28 cellular contexts compared by ENCODE assay signal in genomic region chr22:48664586-48664985, GRCh38.
"Had no signal": no experiment of that assay in that cellular context is flagged by ENCODE, and none has a peak within 500 bp of the region (broad histone marks: within the 10 kb centered on the region; RNA-seq: fewer than 3 reads in every experiment).

No MANE protein-coding gene starts in this region.

- H3K4me1 ChIP-seq: foreskin keratinocyte, heart left ventricle, left lung, neural progenitor cell, parathyroid adenoma, psoas muscle, tibial artery, upper lobe of right lung had no signal

- H3K4me3 ChIP-seq: heart left ventricle, left lung, lung, neural progenitor cell, psoas muscle, smooth muscle cell, tibial artery, upper lobe of right lung had no signal

- H2AFZ ChIP-seq: neural progenitor cell, parathyroid adenoma had no signal

- H3K27me3 ChIP-seq: foreskin keratinocyte, heart left ventricle, left lung, neural progenitor cell, upper lobe of right lung had no signal

- ATAC-seq: activated CD4-positive, alpha-beta T cell treated with anti-CD3 and anti-CD28 coated beads for 36 hours; activated naive CD4-positive, alpha-beta T cell treated with anti-CD3 and anti-CD28 coated beads, Interleukin-2, amount 50 U/mL, for 72 hours; activated T-cell treated with anti-CD3 and anti-CD28 coated beads, Interleukin-2, amount 50 U/mL, for 72 hours; esophagus mucosa; foreskin keratinocyte; heart left ventricle; left lung; natural killer cell; psoas muscle; stimulated activated memory B cell treated with anti-CD40 and anti-IgM and Interleukin-4, amounts not matched to agents 10 μg/mL and 1 μg/mL and 100 μg/mL, for 72 hours; stimulated activated naive CD8-positive, alpha-beta T cell treated with anti-CD3 and anti-CD28 coated beads, Interleukin-15, amount 100 ng/mL, for 72 hours; upper lobe of right lung had no signal

- H3K79me2 ChIP-seq: parathyroid adenoma had no signal

- H3K27ac ChIP-seq: foreskin keratinocyte, heart left ventricle, left lung, neural progenitor cell, parathyroid adenoma, psoas muscle, tibial artery, upper lobe of right lung had no signal

- H3K9ac ChIP-seq: neural progenitor cell, parathyroid adenoma had no signal

- H3K36me3 ChIP-seq: heart left ventricle, left lung, neural progenitor cell, tibial artery, upper lobe of right lung had no signal

- DNase-seq: activated CD4-positive, alpha-beta T cell treated with anti-CD3 and anti-CD28 coated beads for 36 hours; activated CD4-positive, alpha-beta T cell treated with anti-CD3 and anti-CD28 coated beads, Interleukin-2, amount 50 U/mL, for 4 hours; activated CD4-positive, CD25-positive, alpha-beta regulatory T cell; activated naive CD4-positive, alpha-beta T cell; activated T-cell treated with anti-CD3 and anti-CD28 coated beads for 4 hours; activated T-cell treated with anti-CD3 and anti-CD28 coated beads, Interleukin-2, amount 50 U/mL, for 72 hours; endodermal cell; foreskin keratinocyte; left lung; mesendoderm; natural killer cell; occipital lobe; stimulated activated CD4-positive, alpha-beta T cell treated with anti-CD3 and anti-CD28 coated beads, Interleukin-1b, Interleukin-23, amount 100 ng/mL, for 48 hours; stimulated activated CD4-positive, alpha-beta T cell treated with anti-CD3 and anti-CD28 coated beads, Interleukin-4, amount 100 ng/mL, for 4 hours; stimulated activated CD8-positive, alpha-beta memory T cell treated with anti-CD3 and anti-CD28 coated beads, Interleukin-4, amount 100 ng/mL, for 48 hours; stimulated activated naive CD8-positive, alpha-beta T cell treated with anti-CD3 and anti-CD28 coated beads, Interleukin-15, amount 100 ng/mL, for 72 hours; substantia nigra; tibial artery; upper lobe of right lung had no signal

- H3K4me2 ChIP-seq: neural progenitor cell, smooth muscle cell had no signal
